ENCODE assay signal across 1 cellular context in the genomic region with DNA sequence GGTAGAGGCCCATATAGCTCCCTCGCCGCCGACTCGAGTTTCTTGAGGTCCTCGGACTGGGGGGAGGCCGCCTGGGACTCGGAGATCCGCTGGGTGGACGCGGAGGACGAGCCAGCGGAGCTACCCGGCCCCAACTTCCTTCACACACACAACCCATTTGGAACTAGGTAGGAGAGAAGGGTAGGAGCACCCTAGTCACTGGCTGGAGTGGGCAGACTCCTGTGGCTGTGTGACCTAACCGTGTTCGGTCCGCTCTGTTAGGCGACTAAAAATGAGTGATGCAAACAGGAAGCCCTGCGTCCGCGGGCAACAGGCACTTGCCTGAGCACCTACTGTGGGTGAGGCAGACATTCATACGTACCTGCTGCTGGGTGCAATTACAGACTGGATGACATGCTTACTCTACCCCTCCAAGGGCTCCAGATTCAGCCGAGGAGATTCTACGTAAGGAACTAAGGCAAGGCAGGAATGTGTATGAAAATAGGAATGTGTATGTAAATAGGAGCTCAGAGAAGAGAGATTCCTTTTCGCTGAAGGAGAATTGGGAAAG.
A peak's percentile ranks its signal among the peaks of the same experiment; 100 is the strongest.
TF ChIP-seq lines count a peak whose summit lies in the region.

No MANE protein-coding gene starts in this region.

TF ChIP-seq in HEK293, 187 proteins besides CTCF, POLR2A, EP300 and RAD21 (continued from another document):
- TF ChIP-seq, protein P1, sequence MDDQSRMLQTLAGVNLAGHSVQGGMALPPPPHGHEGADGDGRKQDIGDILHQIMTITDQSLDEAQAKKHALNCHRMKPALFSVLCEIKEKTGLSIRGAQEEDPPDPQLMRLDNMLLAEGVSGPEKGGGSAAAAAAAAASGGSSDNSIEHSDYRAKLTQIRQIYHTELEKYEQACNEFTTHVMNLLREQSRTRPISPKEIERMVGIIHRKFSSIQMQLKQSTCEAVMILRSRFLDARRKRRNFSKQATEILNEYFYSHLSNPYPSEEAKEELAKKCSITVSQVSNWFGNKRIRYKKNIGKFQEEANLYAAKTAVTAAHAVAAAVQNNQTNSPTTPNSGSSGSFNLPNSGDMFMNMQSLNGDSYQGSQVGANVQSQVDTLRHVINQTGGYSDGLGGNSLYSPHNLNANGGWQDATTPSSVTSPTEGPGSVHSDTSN (CRISPR knock-in tag; IDR thresholded peaks at IDR 0.05): 0 out of 2 replicates have a peak, but pooled peaks have one; percentile 49
- TF ChIP-seq ZNF560 (tag by site-specific recombination; IDR thresholded peaks at IDR 0.05; ENCODE audit: borderline replicate concordance) (no peak), ZBTB21 (tag by site-specific recombination; IDR thresholded peaks at IDR 0.05) (0 out of 2 replicates have a peak, but pooled peaks have one; percentile 37), ZNF112 (tag by site-specific recombination; IDR thresholded peaks at IDR 0.05) (no peak), BCL11A (tag by site-specific recombination; IDR thresholded peaks at IDR 0.05; ENCODE audit: low read depth) (no peak), ZSCAN16 (tag by site-specific recombination; IDR thresholded peaks at IDR 0.05) (no peak), ZNF169 (tag by site-specific recombination; IDR thresholded peaks at IDR 0.05) (no peak), TCF7L2 (IDR thresholded peaks at IDR 0.05; ENCODE audit: borderline replicate concordance, low read depth, low read length) (no peak), ZNF776 (tag by site-specific recombination; IDR thresholded peaks at IDR 0.05; ENCODE audit: borderline replicate concordance) (no peak), ZNF623 (tag by site-specific recombination; IDR thresholded peaks at IDR 0.05) (no peak), HOXA7 (CRISPR knock-in tag; IDR thresholded peaks at IDR 0.05; ENCODE audit: borderline replicate concordance) (no peak), ZNF248 (tag by site-specific recombination; IDR thresholded peaks at IDR 0.05) (no peak), ZNF768 (tag by site-specific recombination; IDR thresholded peaks at IDR 0.05) (no peak), ZNF132 (tag by site-specific recombination; IDR thresholded peaks at IDR 0.05; ENCODE audit: borderline replicate concordance) (no peak)
- TF ChIP-seq, protein P2, sequence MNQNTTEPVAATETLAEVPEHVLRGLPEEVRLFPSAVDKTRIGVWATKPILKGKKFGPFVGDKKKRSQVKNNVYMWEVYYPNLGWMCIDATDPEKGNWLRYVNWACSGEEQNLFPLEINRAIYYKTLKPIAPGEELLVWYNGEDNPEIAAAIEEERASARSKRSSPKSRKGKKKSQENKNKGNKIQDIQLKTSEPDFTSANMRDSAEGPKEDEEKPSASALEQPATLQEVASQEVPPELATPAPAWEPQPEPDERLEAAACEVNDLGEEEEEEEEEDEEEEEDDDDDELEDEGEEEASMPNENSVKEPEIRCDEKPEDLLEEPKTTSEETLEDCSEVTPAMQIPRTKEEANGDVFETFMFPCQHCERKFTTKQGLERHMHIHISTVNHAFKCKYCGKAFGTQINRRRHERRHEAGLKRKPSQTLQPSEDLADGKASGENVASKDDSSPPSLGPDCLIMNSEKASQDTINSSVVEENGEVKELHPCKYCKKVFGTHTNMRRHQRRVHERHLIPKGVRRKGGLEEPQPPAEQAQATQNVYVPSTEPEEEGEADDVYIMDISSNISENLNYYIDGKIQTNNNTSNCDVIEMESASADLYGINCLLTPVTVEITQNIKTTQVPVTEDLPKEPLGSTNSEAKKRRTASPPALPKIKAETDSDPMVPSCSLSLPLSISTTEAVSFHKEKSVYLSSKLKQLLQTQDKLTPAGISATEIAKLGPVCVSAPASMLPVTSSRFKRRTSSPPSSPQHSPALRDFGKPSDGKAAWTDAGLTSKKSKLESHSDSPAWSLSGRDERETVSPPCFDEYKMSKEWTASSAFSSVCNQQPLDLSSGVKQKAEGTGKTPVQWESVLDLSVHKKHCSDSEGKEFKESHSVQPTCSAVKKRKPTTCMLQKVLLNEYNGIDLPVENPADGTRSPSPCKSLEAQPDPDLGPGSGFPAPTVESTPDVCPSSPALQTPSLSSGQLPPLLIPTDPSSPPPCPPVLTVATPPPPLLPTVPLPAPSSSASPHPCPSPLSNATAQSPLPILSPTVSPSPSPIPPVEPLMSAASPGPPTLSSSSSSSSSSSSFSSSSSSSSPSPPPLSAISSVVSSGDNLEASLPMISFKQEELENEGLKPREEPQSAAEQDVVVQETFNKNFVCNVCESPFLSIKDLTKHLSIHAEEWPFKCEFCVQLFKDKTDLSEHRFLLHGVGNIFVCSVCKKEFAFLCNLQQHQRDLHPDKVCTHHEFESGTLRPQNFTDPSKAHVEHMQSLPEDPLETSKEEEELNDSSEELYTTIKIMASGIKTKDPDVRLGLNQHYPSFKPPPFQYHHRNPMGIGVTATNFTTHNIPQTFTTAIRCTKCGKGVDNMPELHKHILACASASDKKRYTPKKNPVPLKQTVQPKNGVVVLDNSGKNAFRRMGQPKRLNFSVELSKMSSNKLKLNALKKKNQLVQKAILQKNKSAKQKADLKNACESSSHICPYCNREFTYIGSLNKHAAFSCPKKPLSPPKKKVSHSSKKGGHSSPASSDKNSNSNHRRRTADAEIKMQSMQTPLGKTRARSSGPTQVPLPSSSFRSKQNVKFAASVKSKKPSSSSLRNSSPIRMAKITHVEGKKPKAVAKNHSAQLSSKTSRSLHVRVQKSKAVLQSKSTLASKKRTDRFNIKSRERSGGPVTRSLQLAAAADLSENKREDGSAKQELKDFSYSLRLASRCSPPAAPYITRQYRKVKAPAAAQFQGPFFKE (tag by site-specific recombination; IDR thresholded peaks at IDR 0.05; ENCODE audit: borderline replicate concordance): no peak
- TF ChIP-seq, protein P3, sequence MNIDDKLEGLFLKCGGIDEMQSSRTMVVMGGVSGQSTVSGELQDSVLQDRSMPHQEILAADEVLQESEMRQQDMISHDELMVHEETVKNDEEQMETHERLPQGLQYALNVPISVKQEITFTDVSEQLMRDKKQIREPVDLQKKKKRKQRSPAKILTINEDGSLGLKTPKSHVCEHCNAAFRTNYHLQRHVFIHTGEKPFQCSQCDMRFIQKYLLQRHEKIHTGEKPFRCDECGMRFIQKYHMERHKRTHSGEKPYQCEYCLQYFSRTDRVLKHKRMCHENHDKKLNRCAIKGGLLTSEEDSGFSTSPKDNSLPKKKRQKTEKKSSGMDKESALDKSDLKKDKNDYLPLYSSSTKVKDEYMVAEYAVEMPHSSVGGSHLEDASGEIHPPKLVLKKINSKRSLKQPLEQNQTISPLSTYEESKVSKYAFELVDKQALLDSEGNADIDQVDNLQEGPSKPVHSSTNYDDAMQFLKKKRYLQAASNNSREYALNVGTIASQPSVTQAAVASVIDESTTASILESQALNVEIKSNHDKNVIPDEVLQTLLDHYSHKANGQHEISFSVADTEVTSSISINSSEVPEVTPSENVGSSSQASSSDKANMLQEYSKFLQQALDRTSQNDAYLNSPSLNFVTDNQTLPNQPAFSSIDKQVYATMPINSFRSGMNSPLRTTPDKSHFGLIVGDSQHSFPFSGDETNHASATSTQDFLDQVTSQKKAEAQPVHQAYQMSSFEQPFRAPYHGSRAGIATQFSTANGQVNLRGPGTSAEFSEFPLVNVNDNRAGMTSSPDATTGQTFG (tag by site-specific recombination; IDR thresholded peaks at IDR 0.05; ENCODE audit: borderline replicate concordance): no peak
- TF ChIP-seq, protein P4, sequence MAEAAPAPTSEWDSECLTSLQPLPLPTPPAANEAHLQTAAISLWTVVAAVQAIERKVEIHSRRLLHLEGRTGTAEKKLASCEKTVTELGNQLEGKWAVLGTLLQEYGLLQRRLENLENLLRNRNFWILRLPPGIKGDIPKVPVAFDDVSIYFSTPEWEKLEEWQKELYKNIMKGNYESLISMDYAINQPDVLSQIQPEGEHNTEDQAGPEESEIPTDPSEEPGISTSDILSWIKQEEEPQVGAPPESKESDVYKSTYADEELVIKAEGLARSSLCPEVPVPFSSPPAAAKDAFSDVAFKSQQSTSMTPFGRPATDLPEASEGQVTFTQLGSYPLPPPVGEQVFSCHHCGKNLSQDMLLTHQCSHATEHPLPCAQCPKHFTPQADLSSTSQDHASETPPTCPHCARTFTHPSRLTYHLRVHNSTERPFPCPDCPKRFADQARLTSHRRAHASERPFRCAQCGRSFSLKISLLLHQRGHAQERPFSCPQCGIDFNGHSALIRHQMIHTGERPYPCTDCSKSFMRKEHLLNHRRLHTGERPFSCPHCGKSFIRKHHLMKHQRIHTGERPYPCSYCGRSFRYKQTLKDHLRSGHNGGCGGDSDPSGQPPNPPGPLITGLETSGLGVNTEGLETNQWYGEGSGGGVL (tag by site-specific recombination; IDR thresholded peaks at IDR 0.05): peak; percentile 18; the same call in 1 of the 2 replicates
- TF ChIP-seq, protein P5, sequence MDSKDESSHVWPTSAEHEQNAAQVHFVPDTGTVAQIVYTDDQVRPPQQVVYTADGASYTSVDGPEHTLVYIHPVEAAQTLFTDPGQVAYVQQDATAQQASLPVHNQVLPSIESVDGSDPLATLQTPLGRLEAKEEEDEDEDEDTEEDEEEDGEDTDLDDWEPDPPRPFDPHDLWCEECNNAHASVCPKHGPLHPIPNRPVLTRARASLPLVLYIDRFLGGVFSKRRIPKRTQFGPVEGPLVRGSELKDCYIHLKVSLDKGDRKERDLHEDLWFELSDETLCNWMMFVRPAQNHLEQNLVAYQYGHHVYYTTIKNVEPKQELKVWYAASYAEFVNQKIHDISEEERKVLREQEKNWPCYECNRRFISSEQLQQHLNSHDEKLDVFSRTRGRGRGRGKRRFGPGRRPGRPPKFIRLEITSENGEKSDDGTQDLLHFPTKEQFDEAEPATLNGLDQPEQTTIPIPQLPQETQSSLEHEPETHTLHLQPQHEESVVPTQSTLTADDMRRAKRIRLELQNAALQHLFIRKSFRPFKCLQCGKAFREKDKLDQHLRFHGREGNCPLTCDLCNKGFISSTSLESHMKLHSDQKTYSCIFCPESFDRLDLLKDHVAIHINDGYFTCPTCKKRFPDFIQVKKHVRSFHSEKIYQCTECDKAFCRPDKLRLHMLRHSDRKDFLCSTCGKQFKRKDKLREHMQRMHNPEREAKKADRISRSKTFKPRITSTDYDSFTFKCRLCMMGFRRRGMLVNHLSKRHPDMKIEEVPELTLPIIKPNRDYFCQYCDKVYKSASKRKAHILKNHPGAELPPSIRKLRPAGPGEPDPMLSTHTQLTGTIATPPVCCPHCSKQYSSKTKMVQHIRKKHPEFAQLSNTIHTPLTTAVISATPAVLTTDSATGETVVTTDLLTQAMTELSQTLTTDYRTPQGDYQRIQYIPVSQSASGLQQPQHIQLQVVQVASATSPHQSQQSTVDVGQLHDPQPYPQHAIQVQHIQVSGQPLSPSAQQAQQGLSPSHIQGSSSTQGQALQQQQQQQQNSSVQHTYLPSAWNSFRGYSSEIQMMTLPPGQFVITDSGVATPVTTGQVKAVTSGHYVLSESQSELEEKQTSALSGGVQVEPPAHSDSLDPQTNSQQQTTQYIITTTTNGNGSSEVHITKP (tag by site-specific recombination; IDR thresholded peaks at IDR 0.05): peak; percentile 69
